ENCODE assay signal across 19 cellular contexts in genomic region chr3:17747890-17748247, GRCh38. TPM values are rescaled to one million over a fixed set of nuclear protein-coding genes. Genes with fewer than 3 reads are reported as not detected.
A peak's percentile ranks its signal among the peaks of the same experiment; 100 is the strongest.
DNase-seq lines count a peak whose midpoint lies in the region; ATAC-seq and TF ChIP-seq lines count a peak whose summit lies in the region.
"Had no signal": no experiment of that assay in that cellular context is flagged by ENCODE, and none has a peak within 500 bp of the region (broad histone marks: within the 10 kb centered on the region; RNA-seq: fewer than 3 reads in every experiment).

No MANE protein-coding gene starts in this region.

- no peaks in the 10 kb centered on the region for H3K9me3 Mint-ChIP-seq in activated CD8-positive, alpha-beta memory T cell treated with anti-CD3 and anti-CD28 coated beads, Interleukin-2, amount 10 ng/mL, durations not matched to agents 7 days and 5 days (ENCODE audit: low read depth)
- H3K9me3 Mint-ChIP-seq in stimulated activated naive B cell treated with anti-CD40 and anti-IgM and Interleukin-4, amounts not matched to agents 10 μg/mL and 1 μg/mL and 100 μg/mL, for 72 hours = no peaks in the 10 kb centered on the region
- H3K9me3 Mint-ChIP-seq: central memory CD8-positive, alpha-beta T cell; stimulated activated effector memory CD8-positive, alpha-beta T cell treated with anti-CD3 and anti-CD28 coated beads, Interleukin-12 subunit alpha, Interleukin-12 subunit beta, amount 100 ng/mL, for 72 hours had no signal

- H3K36me3 ChIP-seq in SU-DHL-6 (ENCODE audit: low read length) = no peaks in the 10 kb centered on the region
- H3K36me3 ChIP-seq in smooth muscle cell (ENCODE audit: low read depth) = no peaks in the 10 kb centered on the region

- H3K36me3 Mint-ChIP-seq in activated CD8-positive, alpha-beta memory T cell treated with anti-CD3 and anti-CD28 coated beads, Interleukin-2, amount 10 ng/mL, durations not matched to agents 7 days and 5 days = no peaks in the 10 kb centered on the region
- H3K36me3 Mint-ChIP-seq in stimulated activated naive B cell treated with anti-CD40 and anti-IgM and Interleukin-4, amounts not matched to agents 10 μg/mL and 1 μg/mL and 100 μg/mL, for 72 hours = no peaks in the 10 kb centered on the region
- H3K36me3 Mint-ChIP-seq: stimulated activated effector memory CD8-positive, alpha-beta T cell treated with anti-CD3 and anti-CD28 coated beads, Interleukin-12 subunit alpha, Interleukin-12 subunit beta, amount 100 ng/mL, for 72 hours had no signal

- H3K4me1 Mint-ChIP-seq in activated CD8-positive, alpha-beta memory T cell treated with anti-CD3 and anti-CD28 coated beads, Interleukin-2, amount 10 ng/mL, durations not matched to agents 7 days and 5 days = peaks cover 49% of the 10 kb centered on the region
- H3K4me1 Mint-ChIP-seq in stimulated activated naive B cell treated with anti-CD40 and anti-IgM and Interleukin-4, amounts not matched to agents 10 μg/mL and 1 μg/mL and 100 μg/mL, for 72 hours = peaks cover 35 to 64% of the 10 kb centered on the region in 2 donors

- H3K27ac Mint-ChIP-seq in activated CD8-positive, alpha-beta memory T cell treated with anti-CD3 and anti-CD28 coated beads, Interleukin-2, amount 10 ng/mL, durations not matched to agents 7 days and 5 days = peak overlapping the region; percentile 72
- H3K27ac Mint-ChIP-seq in stimulated activated naive B cell treated with anti-CD40 and anti-IgM and Interleukin-4, amounts not matched to agents 10 μg/mL and 1 μg/mL and 100 μg/mL, for 72 hours = peak overlapping the region; percentile 60
- H3K27ac Mint-ChIP-seq: stimulated activated effector memory CD8-positive, alpha-beta T cell treated with anti-CD3 and anti-CD28 coated beads, Interleukin-12 subunit alpha, Interleukin-12 subunit beta, amount 100 ng/mL, for 72 hours; T-helper 17 cell had no signal

- CTCF ChIA-PET in activated CD8-positive, alpha-beta memory T cell treated with anti-CD3 and anti-CD28 coated beads, Interleukin-2, amount 10 ng/mL, durations not matched to agents 7 days and 5 days (lab: Charles Lee) = interaction anchor here (0.5 to 1.6 kb wide), 6 partner anchors 89 to 863 kb away, joined by 3 to 6 read pairs (median 3); partner anchors contain the start of gene PLCL2

- H3F3A ChIP-seq in SU-DHL-6 (ENCODE audit: insufficient read depth) = no peaks in the 10 kb centered on the region
- H3F3A ChIP-seq in smooth muscle cell (ENCODE audit: low read depth) = no peaks in the 10 kb centered on the region

- ATAC-seq in activated CD8-positive, alpha-beta memory T cell treated with anti-CD3 and anti-CD28 coated beads, Interleukin-2, amount 10 ng/mL, durations not matched to agents 7 days and 5 days = no peak
- ATAC-seq in HG03025 (IDR thresholded peaks at IDR 0.05; ENCODE audit: low FRiP score, unreplicated experiment) = peak; percentile 2
- peak; percentile 24 to 41 for ATAC-seq in stimulated activated naive B cell treated with anti-CD40 and anti-IgM and Interleukin-4, amounts not matched to agents 10 μg/mL and 1 μg/mL and 100 μg/mL, for 72 hours (replicated peaks)
- ATAC-seq: A549; HCT116; stimulated activated effector memory CD8-positive, alpha-beta T cell treated with anti-CD3 and anti-CD28 coated beads, Interleukin-12 subunit alpha, Interleukin-12 subunit beta, amount 100 ng/mL, for 72 hours; T-helper 17 cell had no signal

- peak overlapping the region; percentile 17 for H3K4me3 Mint-ChIP-seq in activated CD8-positive, alpha-beta memory T cell treated with anti-CD3 and anti-CD28 coated beads, Interleukin-2, amount 10 ng/mL, durations not matched to agents 7 days and 5 days
- H3K4me3 Mint-ChIP-seq in stimulated activated naive B cell treated with anti-CD40 and anti-IgM and Interleukin-4, amounts not matched to agents 10 μg/mL and 1 μg/mL and 100 μg/mL, for 72 hours = peak overlapping the region; percentile 52 to 54
- H3K4me3 Mint-ChIP-seq: central memory CD8-positive, alpha-beta T cell; stimulated activated effector memory CD8-positive, alpha-beta T cell treated with anti-CD3 and anti-CD28 coated beads, Interleukin-12 subunit alpha, Interleukin-12 subunit beta, amount 100 ng/mL, for 72 hours; T-helper 17 cell had no signal

- peak overlapping the region; percentile 72 for H2AFZ ChIP-seq in SU-DHL-6 (ENCODE audit: low read depth, low read length, severe bottlenecking)
- H2AFZ ChIP-seq in smooth muscle cell (ENCODE audit: low read depth) = no peak overlapping the region

- H4K20me1 ChIP-seq in SU-DHL-6 (ENCODE audit: low read depth, low read length) (no peaks in the 10 kb centered on the region), smooth muscle cell (ENCODE audit: low read depth) (no peaks in the 10 kb centered on the region)

- no peak overlapping the region for H3K4me3 ChIP-seq in SU-DHL-6 (ENCODE audit: insufficient read depth, low read length, poor library complexity, severe bottlenecking)
- no peak overlapping the region for H3K4me3 ChIP-seq in smooth muscle cell
- H3K4me3 ChIP-seq: A549 had no signal

- WGBS in smooth muscle cell (ENCODE audit: low lambda C conversion rate) = 77% methylated on average over 6 of the region's 6 CpGs

- H3K9me3 ChIP-seq in SU-DHL-6 (ENCODE audit: insufficient read depth, low read length) = no peaks in the 10 kb centered on the region
- H3K9me3 ChIP-seq in smooth muscle cell (replicated peaks; ENCODE audit: low read depth) = no peaks in the 10 kb centered on the region
- H3K9me3 ChIP-seq: A549 had no signal

- H3K79me2 ChIP-seq in SU-DHL-6 (ENCODE audit: insufficient read depth, low read length) = peaks cover 3% of the 10 kb centered on the region; the same call in 1 of the 2 replicates
- H3K79me2 ChIP-seq in smooth muscle cell (ENCODE audit: low read depth) = no peaks in the 10 kb centered on the region

- H3K4me2 ChIP-seq in SU-DHL-6 (ENCODE audit: low read depth, low read length, poor library complexity, severe bottlenecking) (peak overlapping the region; percentile 35), smooth muscle cell (no peak overlapping the region)
- H3K4me2 ChIP-seq: A549 had no signal

- no peaks in the 10 kb centered on the region for H3K9me2 ChIP-seq in SU-DHL-6 (replicated peaks; ENCODE audit: insufficient read depth, low read length)

- in situ Hi-C loops in ACHN (cut with HindIII; ENCODE audit: low pct_ligation_motif_present, low pct_unique_long_range_greater_than_20kb, low sequenced_read_pairs) = no loop called here

- H3K27ac ChIP-seq in SU-DHL-6 (ENCODE audit: low read depth, low read length) (no peak overlapping the region), smooth muscle cell (ENCODE audit: low read depth) (no peak overlapping the region)
- H3K27ac ChIP-seq: A549 had no signal

- no peaks in the 10 kb centered on the region for H3K27me3 Mint-ChIP-seq in activated CD8-positive, alpha-beta memory T cell treated with anti-CD3 and anti-CD28 coated beads, Interleukin-2, amount 10 ng/mL, durations not matched to agents 7 days and 5 days
- H3K27me3 Mint-ChIP-seq in stimulated activated naive B cell treated with anti-CD40 and anti-IgM and Interleukin-4, amounts not matched to agents 10 μg/mL and 1 μg/mL and 100 μg/mL, for 72 hours = no peaks in the 10 kb centered on the region
- H3K27me3 Mint-ChIP-seq: central memory CD8-positive, alpha-beta T cell; T-helper 17 cell had no signal

- DNase-seq in activated CD8-positive, alpha-beta memory T cell treated with anti-CD3 and anti-CD28 coated beads, Interleukin-2, amount 10 ng/mL, durations not matched to agents 7 days and 5 days = no peak
- DNase-seq in activated CD8-positive, alpha-beta memory T cell treated with anti-CD3 and anti-CD28 coated beads, Interleukin-2, amount 50 U/mL, for 4 hours = no peak
- DNase-seq in stimulated activated naive B cell treated with anti-CD40 and anti-IgM and Interleukin-4, amounts not matched to agents 10 μg/mL and 1 μg/mL and 100 μg/mL, for 72 hours = no peak
- DNase-seq in ACHN (no peak), smooth muscle cell (lab: John Stamatoyannopoulos, UW; ENCODE audit: unreplicated experiment) (no peak), NCI-H526 treated with DMSO at 0.1 percent for 48 hours (lab: John Stamatoyannopoulos, UW) (no peak)
- DNase-seq: activated CD4-positive, CD25-positive, alpha-beta regulatory T cell treated with anti-CD3 and anti-CD28 coated beads, Interleukin-2, amount 50 U/mL, for 72 hours; activated gamma-delta T cell treated with Interleukin-2 at 50 U/mL for 16 hours; DMS153; effector CD8-positive, alpha-beta T cell; midbrain; NCI-H2029; T-helper 17 cell had no signal

- H3K9ac ChIP-seq in SU-DHL-6 (ENCODE audit: low read length) (no peak overlapping the region), smooth muscle cell (ENCODE audit: low read depth) (no peak overlapping the region)

- no peaks in the 10 kb centered on the region for H3K4me1 ChIP-seq in smooth muscle cell (ENCODE audit: low read depth)

- TF ChIP-seq CTCF in SU-DHL-6 (IDR thresholded peaks at IDR 0.05; ENCODE audit: insufficient read depth, low read length, poor library complexity, severe bottlenecking) (no peak), smooth muscle cell (IDR thresholded peaks at IDR 0.05; ENCODE audit: borderline replicate concordance, insufficient read depth, poor library complexity, severe bottlenecking) (no peak)

- H3K27me3 ChIP-seq in SU-DHL-6 (ENCODE audit: low read length) = no peaks in the 10 kb centered on the region
- H3K27me3 ChIP-seq in smooth muscle cell (ENCODE audit: low read depth) = no peaks in the 10 kb centered on the region

RNA-seq across cellular contexts. Expression of gene TBC1D5, which starts 5.4 kb away (rescaled TPM):
- 10 to 100 TPM; 54.3 to 58.9 TPM for total RNA-seq in activated CD8-positive, alpha-beta memory T cell treated with anti-CD3 and anti-CD28 coated beads, Interleukin-2, amount 10 ng/mL, durations not matched to agents 7 days and 5 days
- total RNA-seq in smooth muscle cell = 35.3 and 54.0 TPM in 2 replicates
- polyA plus RNA-seq in smooth muscle cell = 12.1 and 14.6 TPM in 2 replicates
